ENCODE assay signal across 21 cellular contexts in the genomic region with DNA sequence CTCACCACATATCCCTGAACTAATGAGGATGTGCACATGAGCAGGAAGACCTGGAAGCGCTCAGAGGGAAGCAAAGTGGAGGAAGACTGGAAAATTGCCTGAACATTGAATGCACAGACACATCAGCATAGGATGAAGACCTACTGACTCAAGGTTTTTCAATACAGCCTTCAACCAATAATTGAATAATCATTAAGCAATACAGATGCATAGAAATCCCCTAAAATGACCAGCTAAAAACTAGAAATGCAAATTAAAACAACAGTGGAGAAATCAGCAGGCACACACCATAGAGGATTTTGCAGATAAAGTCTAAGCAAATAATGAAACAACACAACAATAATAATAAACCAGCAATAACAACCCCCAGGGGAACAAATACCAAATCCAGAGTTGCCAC.
DNase-seq lines count a peak whose midpoint lies in the region; ATAC-seq, FAIRE-seq and TF ChIP-seq lines count a peak whose summit lies in the region.
"Had no signal": no experiment of that assay in that cellular context is flagged by ENCODE, and none has a peak within 500 bp of the region (broad histone marks: within the 10 kb centered on the region; RNA-seq: fewer than 3 reads in every experiment).

No MANE protein-coding gene starts in this region.

- H3K4me3 Mint-ChIP-seq in mesothelial cell of epicardium: no peak overlapping the region
- H3K4me3 Mint-ChIP-seq: CD4-positive, CD25-positive, alpha-beta regulatory T cell; CD8-positive, alpha-beta memory T cell; H9; IgD-negative memory B cell had no signal

- intact Hi-C loops in GM12878 (cut with micrococcal nuclease; ENCODE audit: unreplicated experiment): no loop called here

- H3K27ac Mint-ChIP-seq in mesothelial cell of epicardium: no peak overlapping the region
- H3K27ac Mint-ChIP-seq: CD4-positive, CD25-positive, alpha-beta regulatory T cell; CD8-positive, alpha-beta memory T cell had no signal

- peak; percentile 79 for ATAC-seq in HG03354 (IDR thresholded peaks at IDR 0.05; ENCODE audit: poor library complexity, severe bottlenecking, unreplicated experiment)
- peak; percentile 70 for ATAC-seq in GM12878
- ATAC-seq in GM18870 (IDR thresholded peaks at IDR 0.05; ENCODE audit: unreplicated experiment): no peak
- ATAC-seq: HepG2 had no signal

- DNase-seq in GM19239 (ENCODE audit: insufficient read length, low spot score): no peak
- no peak for DNase-seq in GM12878 (ENCODE audit: low read depth, low spot score)
- no peak for DNase-seq in NCI-H510A treated with DMSO at 0.1 percent for 48 hours (lab: John Stamatoyannopoulos, UW)
- DNase-seq in mesothelial cell of epicardium (ENCODE audit: low spot score in 2 of 2, unreplicated experiment in 2 of 2): no peak
- DNase-seq: ACHN; BE2C; C1 segment of cervical spinal cord; CD4-positive, CD25-positive, alpha-beta regulatory T cell; CD8-positive, alpha-beta memory T cell; COR-L47; H9; KBM-7 had no signal

- no peak for TF ChIP-seq CTCF in GM12878 (IDR thresholded peaks at IDR 0.05 in 2 of 3, conservative IDR thresholded peaks at IDR 0.05 in 1 of 3; ENCODE audit: control insufficient read depth in 2 of 3, extremely low read depth in 1 of 3, insufficient read depth in 1 of 3, low read depth in 3 of 3, low read length in 3 of 3)
- no peak for TF ChIP-seq CTCF in mesothelial cell of epicardium (IDR thresholded peaks at IDR 0.05; ENCODE audit: unreplicated experiment)

- H3K4me3 ChIP-seq in GM12878: no peak overlapping the region

- no peak overlapping the region for H3K4me2 ChIP-seq in GM12878 (ENCODE audit: control insufficient read depth, insufficient read depth)

- no peaks in the 10 kb centered on the region; the same call in 2 of the 3 replicates for H3K9me3 ChIP-seq in GM12878 (replicated peaks; ENCODE audit: control insufficient read depth, insufficient read depth, low read length)
- H3K9me3 ChIP-seq: BE2C had no signal

- TF ChIP-seq RAD21 in GM12878 (IDR thresholded peaks at IDR 0.05; ENCODE audit: insufficient read depth, low read depth, low read length): no peak

- H3K27me3 ChIP-seq in GM12878 (replicated peaks in 1 of 2; ENCODE audit: control insufficient read depth in 2 of 2, insufficient read depth in 2 of 2, low read length in 1 of 2): no peaks in the 10 kb centered on the region
- H3K27me3 ChIP-seq: BE2C had no signal

- no peaks in the 10 kb centered on the region for H4K20me1 ChIP-seq in GM12878 (ENCODE audit: control insufficient read depth, insufficient read depth)

- SMC1A ChIA-PET in GM12878 (lab: Charles Lee; ENCODE audit: uncharacterized antibody, unreplicated experiment): interaction anchor here (0.9 to 1.2 kb wide), 2 partner anchors 60 to 76 kb away, joined by 3 to 5 read pairs; no protein-coding TSS in a partner anchor

- no peak for TF ChIP-seq EP300 in GM12878 (IDR thresholded peaks at IDR 0.05; ENCODE audit: borderline replicate concordance in 1 of 2, control insufficient read depth in 1 of 2, low read depth in 2 of 2, low read length in 2 of 2)

- POLR2A ChIA-PET in GM12878 (lab: Charles Lee): no interaction called here

- BruUV-seq in GM12878 (replicated peaks; lab: Mats Ljungman, UMichigan): no TSS peak

- H2AFZ ChIP-seq in GM12878 (ENCODE audit: control insufficient read depth, low read depth, low read length): no peak overlapping the region

- no peak overlapping the region for H3K9ac ChIP-seq in GM12878 (ENCODE audit: control insufficient read depth, insufficient read depth, low read length)

- peaks cover 28% of the 10 kb centered on the region for H3K36me3 Mint-ChIP-seq in mesothelial cell of epicardium

- H3K9me3 Mint-ChIP-seq in mesothelial cell of epicardium: peaks cover 34% of the 10 kb centered on the region

- CTCF ChIA-PET in GM12878 (lab: Yijun Ruan, JAX): interaction anchor here (0.7 to 1.1 kb wide), 3 partner anchors 15 to 316 kb away, joined by 3 to 5 read pairs (median 3); a partner anchor contains a TSS

- in situ Hi-C loops in GM12878 (cut with MboI): no loop called here

- H3K4me1 Mint-ChIP-seq in mesothelial cell of epicardium: no peaks in the 10 kb centered on the region
- H3K4me1 Mint-ChIP-seq: CD8-positive, alpha-beta memory T cell; H9; IgD-negative memory B cell had no signal

- RAD21 ChIA-PET in GM12878 (lab: Charles Lee; ENCODE audit: unreplicated experiment): interaction anchor here (0.9 to 1.0 kb wide), 2 partner anchors 80 to 372 kb away, joined by 3 to 4 read pairs; a partner anchor contains a TSS

- H3K79me2 ChIP-seq in GM12878 (ENCODE audit: control insufficient read depth, insufficient read depth, low read length): no peaks in the 10 kb centered on the region

- no peaks in the 10 kb centered on the region for H3K4me1 ChIP-seq in GM12878 (ENCODE audit: control insufficient read depth, insufficient read depth, low read length)
- H3K4me1 ChIP-seq: BE2C had no signal

- FAIRE-seq in GM19239 (lab: Jason Lieb, UNC) (peak; percentile 56), GM12878 (lab: Jason Lieb, UNC) (no peak)
- FAIRE-seq: A204.1, G401.6, GM12892, GM18507, H1, HepG2 had no signal

- no peak overlapping the region for H3K27ac ChIP-seq in GM12878 (ENCODE audit: control insufficient read depth, insufficient read depth)

- WGBS in GM12878 (ENCODE audit: insufficient coverage, insufficient replicate concordance, low lambda C conversion rate, missing lambda C conversion rate): 100% methylated on average over 1 of the region's 1 CpG

- H3K36me3 ChIP-seq in GM12878 (ENCODE audit: control insufficient read depth in 2 of 2, insufficient read depth in 2 of 2, low read length in 1 of 2): 0 out of 4 replicates have a peak, but pooled peaks cover 0 to 3% of the 10 kb centered on the region in 2 experiments

- H3K27me3 Mint-ChIP-seq in mesothelial cell of epicardium (ENCODE audit: low read depth): no peaks in the 10 kb centered on the region
- H3K27me3 Mint-ChIP-seq: CD4-positive, CD25-positive, alpha-beta regulatory T cell; CD8-positive, alpha-beta memory T cell; IgD-negative memory B cell had no signal

- no peak for TF ChIP-seq POLR2A in GM12878 (IDR thresholded peaks at IDR 0.05; ENCODE audit: low read depth, low read length)

TF ChIP-seq in GM12878, 131 proteins besides CTCF, POLR2A, EP300 and RAD21:
- TF ChIP-seq SUZ12 (IDR thresholded peaks at IDR 0.05; ENCODE audit: unreplicated experiment) (no peak), IKZF1 (conservative IDR thresholded peaks at IDR 0.05) (no peak), MYC (IDR thresholded peaks at IDR 0.05; ENCODE audit: insufficient read depth, insufficient read length, insufficient replicate concordance, low read length, severe bottlenecking) (no peak)
- TF ChIP-seq, protein P1, sequence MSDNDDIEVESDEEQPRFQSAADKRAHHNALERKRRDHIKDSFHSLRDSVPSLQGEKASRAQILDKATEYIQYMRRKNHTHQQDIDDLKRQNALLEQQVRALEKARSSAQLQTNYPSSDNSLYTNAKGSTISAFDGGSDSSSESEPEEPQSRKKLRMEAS (IDR thresholded peaks at IDR 0.05; ENCODE audit: low read depth, low read length): no peak
- TF ChIP-seq, protein P2, sequence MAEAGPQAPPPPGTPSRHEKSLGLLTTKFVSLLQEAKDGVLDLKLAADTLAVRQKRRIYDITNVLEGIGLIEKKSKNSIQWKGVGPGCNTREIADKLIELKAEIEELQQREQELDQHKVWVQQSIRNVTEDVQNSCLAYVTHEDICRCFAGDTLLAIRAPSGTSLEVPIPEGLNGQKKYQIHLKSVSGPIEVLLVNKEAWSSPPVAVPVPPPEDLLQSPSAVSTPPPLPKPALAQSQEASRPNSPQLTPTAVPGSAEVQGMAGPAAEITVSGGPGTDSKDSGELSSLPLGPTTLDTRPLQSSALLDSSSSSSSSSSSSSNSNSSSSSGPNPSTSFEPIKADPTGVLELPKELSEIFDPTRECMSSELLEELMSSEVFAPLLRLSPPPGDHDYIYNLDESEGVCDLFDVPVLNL (IDR thresholded peaks at IDR 0.05; ENCODE audit: low read depth, low read length): no peak
TF ChIP-seq in GM12878: peak in this region for 0.
